Comparison of ENCODE assay signal across 1 cellular context in genomic region chr12:52187640-52188039, GRCh38.
TF ChIP-seq lines count a peak whose summit lies in the region.

No MANE protein-coding gene starts in this region.

TF ChIP-seq in endothelial cell of umbilical vein, 7 proteins besides CTCF, POLR2A, EP300 and RAD21 (continued from another document):
- TF ChIP-seq EZH2 (IDR thresholded peaks at IDR 0.05; ENCODE audit: borderline replicate concordance, low read depth, low read length, severe bottlenecking) = no peak
- TF ChIP-seq MAX (IDR thresholded peaks at IDR 0.05; ENCODE audit: insufficient read depth, insufficient read length) = no peak
- TF ChIP-seq FOS (IDR thresholded peaks at IDR 0.05; ENCODE audit: borderline replicate concordance, insufficient read depth, low read length) = no peak
